In the genomic region with DNA sequence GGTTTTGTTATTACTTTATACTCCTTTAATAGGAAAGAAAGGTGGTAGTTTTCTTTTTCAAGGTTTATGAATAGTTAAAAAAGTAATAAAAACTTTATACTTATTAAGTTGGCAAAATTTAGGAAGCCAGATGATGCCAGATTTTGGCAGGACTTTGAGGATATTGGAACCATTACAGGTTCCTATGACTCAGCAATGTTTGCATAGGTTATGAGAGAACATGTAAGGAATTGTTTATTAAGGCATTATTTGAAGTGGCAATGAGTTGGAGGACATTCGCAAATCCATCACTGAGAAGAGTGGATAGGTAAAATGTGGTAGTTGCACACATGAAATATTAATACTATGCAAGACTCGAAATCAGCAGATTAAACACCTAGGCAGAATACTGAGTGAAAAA, we compare ENCODE assay signal across 19 cellular contexts. TPM values are rescaled to one million over a fixed set of nuclear protein-coding genes. Genes with fewer than 3 reads are reported as not detected.
DNase-seq lines count a peak whose midpoint lies in the region; ATAC-seq and TF ChIP-seq lines count a peak whose summit lies in the region.
"Had no signal": no experiment of that assay in that cellular context is flagged by ENCODE, and none has a peak within 500 bp of the region (broad histone marks: within the 10 kb centered on the region; RNA-seq: fewer than 3 reads in every experiment).

No MANE protein-coding gene starts in this region.

- no peak overlapping the region for H2BK15ac ChIP-seq in mesenchymal stem cell (ENCODE audit: low read depth, poor library complexity, severe bottlenecking)

- H2BK5ac ChIP-seq in mesenchymal stem cell (ENCODE audit: low read depth, low read length, poor library complexity, severe bottlenecking), result peak overlapping the region; percentile 19

- no peak overlapping the region for H2BK12ac ChIP-seq in mesenchymal stem cell (ENCODE audit: low read length in 2 of 2)

- H3K4me3 ChIP-seq in GM23248, result no peak overlapping the region
- H3K4me3 ChIP-seq in RWPE2 (ENCODE audit: severe bottlenecking), result no peak overlapping the region
- no peak overlapping the region for H3K4me3 ChIP-seq in mesenchymal stem cell (ENCODE audit: insufficient read depth in 1 of 2, low read depth in 1 of 2, low read length in 2 of 2)
- H3K4me3 ChIP-seq: thyroid gland had no signal

- H2AK5ac ChIP-seq in mesenchymal stem cell (ENCODE audit: low read length, severe bottlenecking), result no peak overlapping the region

- no peak overlapping the region for H3K23ac ChIP-seq in mesenchymal stem cell (ENCODE audit: low read length in 2 of 2)

- H3K79me1 ChIP-seq in mesenchymal stem cell (replicated peaks; ENCODE audit: low read length, poor library complexity, severe bottlenecking), result peaks cover 14% of the 10 kb centered on the region

- peak; percentile 52 for DNase-seq in GM23248
- DNase-seq in RWPE2 (ENCODE audit: low spot score), result no peak
- peak; percentile 50 for DNase-seq in epithelial cell of prostate (ENCODE audit: low read depth, low spot score)
- DNase-seq in mesenchymal stem cell, result no peak
- DNase-seq in NAMALWA (ENCODE audit: low spot score), result no peak
- DNase-seq: activated CD8-positive, alpha-beta T cell treated with anti-CD3 and anti-CD28 coated beads, Interleukin-2, amount 10 ng/mL, durations not matched to agents 7 days and 5 days; caudate nucleus; GF-D8; naive thymus-derived CD4-positive, alpha-beta T cell; NCI-H1436; NCI-H2227 treated with DMSO at 0.1 percent for 48 hours; posterior cingulate gyrus; small intestine; thyroid gland had no signal

- H3K4ac ChIP-seq in mesenchymal stem cell (ENCODE audit: low read depth in 1 of 2, low read length in 2 of 2), result no peak overlapping the region

- no peaks in the 10 kb centered on the region for H4K20me1 ChIP-seq in GM23248 (ENCODE audit: insufficient read depth)

- no peaks in the 10 kb centered on the region for H3F3A ChIP-seq in GM23248 (ENCODE audit: insufficient read depth)

- H3K4me1 ChIP-seq in GM23248 (ENCODE audit: insufficient read depth) (no peaks in the 10 kb centered on the region), RWPE2 (ENCODE audit: insufficient read depth, poor library complexity, severe bottlenecking) (no peaks in the 10 kb centered on the region), mesenchymal stem cell (ENCODE audit: control insufficient read depth, insufficient read depth, low read depth, low read length) (no peaks in the 10 kb centered on the region)

- H3K27me3 ChIP-seq in GM23248 (replicated peaks; ENCODE audit: insufficient read depth), result no peaks in the 10 kb centered on the region
- H3K27me3 ChIP-seq in RWPE2 (ENCODE audit: insufficient read depth, poor library complexity, severe bottlenecking), result no peaks in the 10 kb centered on the region
- H3K27me3 ChIP-seq in mesenchymal stem cell (ENCODE audit: control insufficient read depth in 1 of 2, insufficient read depth in 1 of 2, low read length in 2 of 2), result no peaks in the 10 kb centered on the region
- H3K27me3 ChIP-seq: thyroid gland had no signal

- H4K8ac ChIP-seq in mesenchymal stem cell (ENCODE audit: low read length), result no peak overlapping the region

- no peak overlapping the region for H3K18ac ChIP-seq in mesenchymal stem cell (ENCODE audit: low read depth in 1 of 2, low read length in 2 of 2)

- no peak for TF ChIP-seq CTCF in RWPE2 (IDR thresholded peaks at IDR 0.05; ENCODE audit: poor library complexity, severe bottlenecking)

- no peak overlapping the region for H3K27ac ChIP-seq in GM23248
- H3K27ac ChIP-seq in RWPE2 (ENCODE audit: poor library complexity, severe bottlenecking), result no peak overlapping the region
- H3K27ac ChIP-seq in epithelial cell of prostate, result no peak overlapping the region
- H3K27ac ChIP-seq in mesenchymal stem cell (ENCODE audit: low read length, poor library complexity, severe bottlenecking), result no peak overlapping the region
- H3K27ac ChIP-seq: thyroid gland had no signal

- H2AFZ ChIP-seq in GM23248, result no peak overlapping the region
- H2AFZ ChIP-seq in mesenchymal stem cell (ENCODE audit: low read depth, low read length), result no peak overlapping the region

- H3K9ac ChIP-seq in GM23248 (no peak overlapping the region), mesenchymal stem cell (ENCODE audit: low read length) (no peak overlapping the region)

- in situ Hi-C loops in GM23248 (cut with MboI), result no loop called here

- H4K91ac ChIP-seq in mesenchymal stem cell (ENCODE audit: low read length), result no peak overlapping the region

- H3K4me2 ChIP-seq in GM23248 (ENCODE audit: unreplicated experiment) (no peak overlapping the region), mesenchymal stem cell (ENCODE audit: low read length, poor library complexity, severe bottlenecking) (no peak overlapping the region)

- no peak overlapping the region for H2BK120ac ChIP-seq in mesenchymal stem cell (ENCODE audit: low read depth, low read length)

- no peaks in the 10 kb centered on the region for H3K79me2 ChIP-seq in GM23248 (ENCODE audit: insufficient read depth)

- peak; percentile 54 for ATAC-seq in RWPE2 (ENCODE audit: low read depth)
- ATAC-seq in HG03571 (IDR thresholded peaks at IDR 0.05; ENCODE audit: unreplicated experiment), result no peak
- ATAC-seq in HG03342 (IDR thresholded peaks at IDR 0.05; ENCODE audit: unreplicated experiment), result no peak
- no peak for ATAC-seq in HG03135 (IDR thresholded peaks at IDR 0.05; ENCODE audit: unreplicated experiment)
- ATAC-seq: activated CD8-positive, alpha-beta T cell treated with anti-CD3 and anti-CD28 coated beads, Interleukin-2, amount 10 ng/mL, durations not matched to agents 7 days and 5 days; naive thymus-derived CD4-positive, alpha-beta T cell; Right ventricle myocardium inferior; WTC11 had no signal

- WGBS in GM23248 (ENCODE audit: low coverage in 1 of 2, low lambda C conversion rate in 2 of 2, missing lambda C conversion rate in 2 of 2), 2 experiments, result 47 to 51% methylated on average over 2 of the region's 2 CpGs
- 100% methylated on average over 2 of the region's 2 CpGs for WGBS in mesenchymal stem cell

- no peak overlapping the region for H3K14ac ChIP-seq in mesenchymal stem cell (ENCODE audit: low read length in 2 of 2)

- no peaks in the 10 kb centered on the region for H3K9me2 ChIP-seq in GM23248 (ENCODE audit: insufficient read depth)

- H3K9me3 ChIP-seq in GM23248 (ENCODE audit: low read depth) (no peaks in the 10 kb centered on the region), RWPE2 (ENCODE audit: severe bottlenecking) (no peaks in the 10 kb centered on the region), mesenchymal stem cell (ENCODE audit: control insufficient read depth, low read length) (no peaks in the 10 kb centered on the region)
- H3K9me3 ChIP-seq: thyroid gland had no signal

- H3K36me3 ChIP-seq in GM23248 (ENCODE audit: low read depth) (no peaks in the 10 kb centered on the region), RWPE2 (ENCODE audit: low read depth) (no peaks in the 10 kb centered on the region), mesenchymal stem cell (ENCODE audit: control insufficient read depth in 1 of 2, insufficient read depth in 2 of 2, low read depth in 1 of 2, low read length in 2 of 2) (peaks cover 0 to 11% of the 10 kb centered on the region in 2 experiments)
- H3K36me3 ChIP-seq: thyroid gland had no signal

RNA-seq across cellular contexts. Expression of a gene that starts 29.9 kb away (rescaled TPM):
- 13.0 and 17.8 TPM in 2 replicates for total RNA-seq in GM23248 (2014; rRNA removed; shearing (Covaris generic))
- 4.2 and 5.3 TPM in 2 replicates for polyA plus RNA-seq in GM23248 (2016; fragmentation: Nextera tagmentation; extraction: Ambion mirVana)
- 3.7 TPM for polyA plus RNA-seq in mesenchymal stem cell (2013, experiment 1 of 2)
- 3.5 TPM for polyA plus RNA-seq in mesenchymal stem cell (2013, experiment 2 of 2)

Comparison
In these comparisons a context has a peak if more than half of its experiments do, and no peak if none do; other contexts are left out.
1. DNase-seq: peak in GM23248 (single experiment) and epithelial cell of prostate (single experiment); none in RWPE2 (single experiment), mesenchymal stem cell (single experiment) and NAMALWA (single experiment).